Comparison of ENCODE assay signal across 8 cellular contexts in the genomic region with DNA sequence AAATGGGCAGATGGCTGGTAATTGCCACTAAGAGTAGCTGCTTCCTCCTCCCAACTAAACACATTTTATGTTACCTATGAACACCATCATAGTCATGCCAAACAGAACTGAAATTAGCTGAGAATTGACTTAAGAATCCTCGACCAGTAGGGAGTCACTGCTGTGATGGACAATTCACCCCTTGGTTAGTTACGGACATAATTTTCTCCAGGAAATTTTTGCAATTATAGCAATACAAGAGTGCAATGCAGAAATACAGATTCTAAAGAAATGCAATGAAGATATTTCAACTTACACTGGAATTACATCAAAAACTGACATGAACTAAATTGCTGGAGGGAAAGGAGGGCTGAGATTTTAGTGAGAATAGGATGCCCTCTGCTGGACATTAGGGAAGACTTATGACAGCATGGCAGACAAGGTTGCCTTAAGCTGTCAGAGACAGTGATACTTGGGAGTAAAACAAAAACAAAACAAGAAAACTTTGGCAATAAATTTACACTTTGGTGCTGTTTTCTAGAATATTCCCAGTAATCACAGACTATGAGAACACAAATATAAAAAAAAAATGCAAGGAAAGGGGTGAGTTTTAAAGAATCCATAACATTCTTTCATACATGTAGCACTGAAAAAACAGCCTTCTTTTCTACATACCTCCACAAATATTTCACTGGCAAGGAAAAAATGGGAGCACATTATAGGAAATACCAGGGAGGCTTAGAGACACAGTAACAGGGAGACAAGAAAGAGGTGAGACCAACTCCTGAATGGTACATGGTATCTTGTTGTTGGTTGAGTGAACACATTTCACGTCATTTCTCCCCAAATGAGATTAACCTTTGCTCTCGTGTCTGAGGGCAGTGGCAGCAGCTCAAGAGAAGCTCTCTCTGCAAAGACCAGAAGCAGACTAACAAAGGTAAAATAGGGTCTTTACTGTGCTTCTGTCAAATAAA. TPM values are rescaled to one million over a fixed set of nuclear protein-coding genes. Genes with fewer than 3 reads are reported as not detected.
DNase-seq lines count a peak whose midpoint lies in the region; ATAC-seq and TF ChIP-seq lines count a peak whose summit lies in the region.

No MANE protein-coding gene starts in this region.

- H3K27me3 Mint-ChIP-seq in neural crest cell (ENCODE audit: low read depth), result no peaks in the 10 kb centered on the region

- no peaks in the 10 kb centered on the region for H3K4me1 Mint-ChIP-seq in neural crest cell

- H3K4me2 ChIP-seq in BLaER1 (peak overlapping the region; percentile 22; the same call in 1 of the 2 replicates), fibroblast of lung (ENCODE audit: extremely low read depth, insufficient read depth, low read length) (no peak overlapping the region)

- H4K20me1 ChIP-seq in BLaER1, result no peaks in the 10 kb centered on the region
- H4K20me1 ChIP-seq in fibroblast of lung (ENCODE audit: control insufficient read depth, extremely low read depth, insufficient read depth, low read length), result no peaks in the 10 kb centered on the region

- H3K4me3 ChIP-seq in BLaER1, result no peak overlapping the region
- no peak overlapping the region for H3K4me3 ChIP-seq in fibroblast of lung (replicated peaks in 1 of 4; ENCODE audit: control extremely low read depth in 1 of 4, insufficient read depth in 1 of 4, low read depth in 3 of 4, low read length in 4 of 4)

- in situ Hi-C loops in GM13976 (cut with MboI; ENCODE audit: low sequenced_read_pairs, unreplicated experiment), result no loop called here

- ATAC-seq in HG02852 (IDR thresholded peaks at IDR 0.05; ENCODE audit: unreplicated experiment) (peak; percentile 50), GM19467 (IDR thresholded peaks at IDR 0.05; ENCODE audit: unreplicated experiment) (no peak)

- no peaks in the 10 kb centered on the region for H3K36me3 Mint-ChIP-seq in neural crest cell (ENCODE audit: low read depth)

- peak; percentile 61 for DNase-seq in GM13976 (ENCODE audit: low spot score)
- DNase-seq in NCI-H146 (lab: John Stamatoyannopoulos, UW), result peak; percentile 68
- DNase-seq in T-helper 1 cell, result peak in 3 of 5 donors; percentile 20 to 69 (median 22)
- peak; percentile 67 to 91 for DNase-seq in fibroblast of lung (ENCODE audit: low read depth in 2 of 2)
- no peak for DNase-seq in neural crest cell (ENCODE audit: low read depth, low spot score)

- peaks cover 10% of the 10 kb centered on the region for H3K4me1 ChIP-seq in BLaER1
- no peaks in the 10 kb centered on the region for H3K4me1 ChIP-seq in fibroblast of lung (ENCODE audit: control insufficient read depth, extremely low read depth, insufficient read depth, low read length)

- H3K9me3 Mint-ChIP-seq in neural crest cell, result no peaks in the 10 kb centered on the region

- H3K9ac ChIP-seq in BLaER1 (no peak overlapping the region), fibroblast of lung (ENCODE audit: insufficient read depth, low read length) (no peak overlapping the region)

- no peak overlapping the region for H2AFZ ChIP-seq in fibroblast of lung (ENCODE audit: low read length)

- TF ChIP-seq CTCF in GM13976 (IDR thresholded peaks at IDR 0.05; ENCODE audit: borderline replicate concordance, control extremely low read depth, extremely low read depth, insufficient read depth, missing control alignments) (peak; percentile 51), fibroblast of lung (conservative IDR thresholded peaks at IDR 0.05 in 1 of 2, IDR thresholded peaks at IDR 0.05 in 1 of 2; ENCODE audit: low read depth in 1 of 2, low read length in 2 of 2) (peak; percentile 76), neural crest cell (conservative IDR thresholded peaks at IDR 0.05) (peak; percentile 89)

- no peaks in the 10 kb centered on the region for H3K79me2 ChIP-seq in fibroblast of lung (ENCODE audit: control insufficient read depth, insufficient read depth, low read length)

- H3K27ac ChIP-seq in BLaER1, result no peak overlapping the region
- H3K27ac ChIP-seq in fibroblast of lung (ENCODE audit: insufficient read depth, low read length), result no peak overlapping the region

- no peak overlapping the region for H3K27ac Mint-ChIP-seq in neural crest cell (ENCODE audit: unreplicated experiment)

- H3K9me3 ChIP-seq in BLaER1 (no peaks in the 10 kb centered on the region), fibroblast of lung (ENCODE audit: control insufficient read depth, insufficient read depth, low read depth, low read length) (no peaks in the 10 kb centered on the region)

- H3K27me3 ChIP-seq in BLaER1 (no peaks in the 10 kb centered on the region), fibroblast of lung (ENCODE audit: control insufficient read depth, insufficient read depth, low read length) (no peaks in the 10 kb centered on the region)

- no peak overlapping the region for H3K4me3 Mint-ChIP-seq in neural crest cell

- H3K36me3 ChIP-seq in BLaER1 (no peaks in the 10 kb centered on the region), fibroblast of lung (ENCODE audit: control insufficient read depth, insufficient read depth, low read length) (no peaks in the 10 kb centered on the region)

RNA-seq across cellular contexts. Expression of gene PPP2R1B, which starts 11.2 kb away (rescaled TPM):
- total RNA-seq in fibroblast of lung (20.8 and 43.1 TPM in 2 replicates), neural crest cell (78.0 and 80.4 TPM in 2 replicates)
- polyA plus RNA-seq in fibroblast of lung, result 35.8 and 40.3 TPM in 2 replicates
- polyA plus RNA-seq in fibroblast of lung (2012), result 24.2 and 25.1 TPM in 2 replicates
- 24.2 and 24.6 TPM in 2 replicates for polyA minus RNA-seq in fibroblast of lung (ENCODE audit: low replicate concordance)
